8 cellular contexts compared by ENCODE assay signal in genomic region chr6:3139090-3139903, GRCh38. TPM values are rescaled to one million over a fixed set of nuclear protein-coding genes. Genes with fewer than 3 reads are reported as not detected.
DNase-seq lines count a peak whose midpoint lies in the region; ATAC-seq and TF ChIP-seq lines count a peak whose summit lies in the region.

No MANE protein-coding gene starts in this region.

- H3K27ac ChIP-seq in adrenal gland (peak overlapping the region in 3 of 5 donors; percentile 6 to 81 (median 15)), left lung (peak overlapping the region; percentile 17 to 57)

- WGBS in adrenal gland, 4 donors = 64 to 72% (median 70%) methylated on average over 10 to 14 of the region's 14 CpGs

- peaks cover 0 to 4% of the 10 kb centered on the region in 2 donors for H3K4me1 ChIP-seq in adrenal gland (replicated peaks in 1 of 2)
- peaks cover 0 to 20% of the 10 kb centered on the region in 2 donors for H3K4me1 ChIP-seq in left lung

- TF ChIP-seq CTCF in adrenal gland (IDR thresholded peaks at IDR 0.05) (no peak), left lung (IDR thresholded peaks at IDR 0.05) (no peak)

- ATAC-seq in left lung (peak; percentile 94), HG02642 (IDR thresholded peaks at IDR 0.05; ENCODE audit: poor library complexity, unreplicated experiment) (no peak), HG03442 (IDR thresholded peaks at IDR 0.05; ENCODE audit: unreplicated experiment) (no peak)

- H3K27me3 ChIP-seq in adrenal gland = no peaks in the 10 kb centered on the region
- H3K27me3 ChIP-seq in left lung = no peaks in the 10 kb centered on the region

- H3K9me3 ChIP-seq in adrenal gland (replicated peaks in 1 of 3) (no peaks in the 10 kb centered on the region), left lung (no peaks in the 10 kb centered on the region)

- TF ChIP-seq POLR2A in adrenal gland (IDR thresholded peaks at IDR 0.05) = peak in 1 of 2 donors; percentile 7

- DNase-seq in EH (ENCODE audit: low read depth) (peak; percentile 86), NCI-H1105 treated with DMSO at 0.1 percent for 48 hours (lab: John Stamatoyannopoulos, UW) (peak; percentile 89), adrenal gland (peak; percentile 39 to 77 (median 45)), left lung (peak in 1 of 2 donors; percentile 81)
- no peak for DNase-seq in stimulated activated CD4-positive, alpha-beta T cell treated with anti-CD3 and anti-CD28 coated beads, Interleukin-15, amount 100 ng/mL, for 24 hours
- no peak for DNase-seq in activated T-cell treated with anti-CD3 and anti-CD28 coated beads, Interleukin-2, amount 50 U/mL, for 1 hour

- H3K4me3 ChIP-seq in adrenal gland = no peak overlapping the region
- no peak overlapping the region for H3K4me3 ChIP-seq in left lung

- intact Hi-C loops in adrenal gland (cut with DNase I) (loop anchor here in 1 of 2 donors (10.0 kb wide), 1 partner anchor 596 kb away; no protein-coding TSS in a partner anchor), left lung (cut with DNase I) (loop anchor here in 1 of 2 donors (10.0 kb wide), 1 partner anchor 116 kb away; the partner anchor contains the start of gene PSMG4)

- H3K36me3 ChIP-seq in adrenal gland (replicated peaks in 1 of 2) (peaks cover 0 to 17% of the 10 kb centered on the region in 2 donors), left lung (no peaks in the 10 kb centered on the region)

RNA-seq across cellular contexts. Expression of gene TUBB2A, which starts 18.0 kb away (rescaled TPM):
- total RNA-seq in adrenal gland (10 to 100 TPM in 6 of 8 donors, 1 to 10 TPM in 2; 6.4 to 34.5 (median 17.7) TPM), left lung (10 to 100 TPM; 27.0 to 42.5 TPM)
- polyA plus RNA-seq in adrenal gland = 10 to 100 TPM; 10.7 to 18.4 (median 13.6) TPM

RNA-seq across cellular contexts. Expression of gene BPHL, which starts 20.8 kb away (rescaled TPM):
- 10 to 100 TPM; 17.2 to 36.3 (median 22.1) TPM for total RNA-seq in adrenal gland
- 10 to 100 TPM; 22.4 to 32.4 (median 27.2) TPM for polyA plus RNA-seq in adrenal gland
- 10 to 100 TPM; 13.1 to 14.9 TPM for total RNA-seq in left lung

Comparison
In these comparisons a context has a peak if more than half of its experiments do, and no peak if none do; other contexts are left out.
1. DNase-seq: peak in EH (single experiment), NCI-H1105 treated with DMSO at 0.1 percent for 48 hours (single experiment) and adrenal gland (7 of 7); none in stimulated activated CD4-positive, alpha-beta T cell treated with anti-CD3 and anti-CD28 coated beads, Interleukin-15, amount 100 ng/mL, for 24 hours (single experiment) and activated T-cell treated with anti-CD3 and anti-CD28 coated beads, Interleukin-2, amount 50 U/mL, for 1 hour (single experiment).